Comparison of ENCODE assay signal across 8 cellular contexts in genomic region chr2:201363857-201364560, GRCh38. TPM values are rescaled to one million over a fixed set of nuclear protein-coding genes. Genes with fewer than 3 reads are reported as not detected.
DNase-seq lines count a peak whose midpoint lies in the region; ATAC-seq and TF ChIP-seq lines count a peak whose summit lies in the region.

No MANE protein-coding gene starts in this region.

- H3K9me3 ChIP-seq in ovary = no peaks in the 10 kb centered on the region

- peaks cover 12% of the 10 kb centered on the region; the same call in 2 of the 3 replicates for H3K36me3 Mint-ChIP-seq in GM23338 (ENCODE audit: low read depth)

- H2AFZ ChIP-seq in GM23338 = no peak overlapping the region

- ATAC-seq in GM23338 = peak; percentile 97

- H3K4me3 ChIP-seq in GM23338 = no peak overlapping the region
- H3K4me3 ChIP-seq in fibroblast of the aortic adventitia (ENCODE audit: low read depth, low read length) = no peak overlapping the region
- H3K4me3 ChIP-seq in ovary = no peak overlapping the region

- H3K27me3 Mint-ChIP-seq in GM23338 (ENCODE audit: insufficient read depth, low read depth, poor library complexity) = no peaks in the 10 kb centered on the region

- H3K9me3 Mint-ChIP-seq in GM23338 = peaks cover 10% of the 10 kb centered on the region; the same call in 2 of the 3 replicates

- TF ChIP-seq CTCF in GM23338 (conservative IDR thresholded peaks at IDR 0.05; ENCODE audit: low read depth in 2 of 2) (peak; percentile 91 to 97), fibroblast of the aortic adventitia (IDR thresholded peaks at IDR 0.05; ENCODE audit: insufficient read depth, low read length) (peak; percentile 95), ovary (IDR thresholded peaks at IDR 0.05) (peak; percentile 14 to 49 (median 16))

- no peaks in the 10 kb centered on the region for H3K4me1 Mint-ChIP-seq in GM23338

- H3K27ac Mint-ChIP-seq in GM23338 = peak overlapping the region; percentile 24; the same call in 1 of the 2 replicates

- H3K4me2 ChIP-seq in GM23338 = no peak overlapping the region

- intact Hi-C loops in ovary (cut with DNase I) = no loop called here

- no peak for TF ChIP-seq POLR2A in ovary (IDR thresholded peaks at IDR 0.05)

- no peaks in the 10 kb centered on the region for H4K20me1 ChIP-seq in GM23338 (replicated peaks; ENCODE audit: insufficient read depth)

- H3K27me3 ChIP-seq in GM23338 (ENCODE audit: insufficient read depth) (no peaks in the 10 kb centered on the region), ovary (no peaks in the 10 kb centered on the region)

- H3K4me1 ChIP-seq in GM23338 (ENCODE audit: insufficient read depth) (no peaks in the 10 kb centered on the region), ovary (ENCODE audit: insufficient read depth) (no peaks in the 10 kb centered on the region)

- DNase-seq in NCI-H2081 (lab: John Stamatoyannopoulos, UW) = peak; percentile 24 to 54
- DNase-seq in NCI-H2081 treated with DMSO at 0.1 percent for 48 hours (lab: John Stamatoyannopoulos, UW) = no peak
- peak; percentile 80 for DNase-seq in GM23338 (ENCODE audit: low spot score)
- peak; percentile 56 for DNase-seq in NCI-H2029 treated with DMSO at 0.1 percent for 48 hours (lab: John Stamatoyannopoulos, UW)
- DNase-seq in activated CD4-positive, alpha-beta T cell treated with anti-CD3 and anti-CD28 coated beads, Interleukin-2, amount 50 U/mL, for 4 hours = peak; percentile 10 to 14
- DNase-seq in fibroblast of the aortic adventitia (ENCODE audit: low read depth) = peak; percentile 69
- DNase-seq in ovary = no peak
- no peak for DNase-seq in hypothalamus (lab: John Stamatoyannopoulos, UW)

- 83 to 88% (median 86%) methylated on average over 2 of the region's 2 CpGs for WGBS in ovary, 3 donors

- H3K79me2 ChIP-seq in GM23338 (replicated peaks; ENCODE audit: insufficient read depth) = no peaks in the 10 kb centered on the region

- H3K4me3 Mint-ChIP-seq in GM23338 = no peak overlapping the region

- H3K9me2 ChIP-seq in GM23338 (ENCODE audit: insufficient read depth) = no peaks in the 10 kb centered on the region

- H3F3A ChIP-seq in GM23338 (replicated peaks; ENCODE audit: low read depth) = no peaks in the 10 kb centered on the region

- H3K27ac ChIP-seq in GM23338 (ENCODE audit: low read depth) (no peak overlapping the region), ovary (no peak overlapping the region)

- no peak for TF ChIP-seq EP300 in ovary (IDR thresholded peaks at IDR 0.05)

- H3K36me3 ChIP-seq in GM23338 (ENCODE audit: insufficient read depth) (no peaks in the 10 kb centered on the region), ovary (no peaks in the 10 kb centered on the region)

TF ChIP-seq in GM23338, 12 proteins besides CTCF, POLR2A, EP300 and RAD21:
- TF ChIP-seq NANOG (IDR thresholded peaks at IDR 0.05; ENCODE audit: borderline replicate concordance) (no peak), ETS1 (IDR thresholded peaks at IDR 0.05) (no peak), ZNF331 (CRISPR knock-in tag; IDR thresholded peaks at IDR 0.05; ENCODE audit: low read depth) (no peak), STAT1 (IDR thresholded peaks at IDR 0.05; ENCODE audit: unreplicated experiment) (no peak), CREB1 (CRISPR knock-in tag; IDR thresholded peaks at IDR 0.05; ENCODE audit: low read depth) (no peak), REST (IDR thresholded peaks at IDR 0.05; ENCODE audit: unreplicated experiment) (no peak), ZNF114 (CRISPR knock-in tag; IDR thresholded peaks at IDR 0.05) (no peak), JUNB (IDR thresholded peaks at IDR 0.05; ENCODE audit: unreplicated experiment) (no peak), EZH2phosphoT487 (IDR thresholded peaks at IDR 0.05; ENCODE audit: unreplicated experiment) (no peak), EZH2 (IDR thresholded peaks at IDR 0.05; ENCODE audit: low read depth, unreplicated experiment) (no peak), POLR2AphosphoS5 (IDR thresholded peaks at IDR 0.05; ENCODE audit: low read depth) (no peak)

RNA-seq across cellular contexts. Expression of gene FLACC1, which starts 6.9 kb away (rescaled TPM):
- 0.10 TPM in 1 of 2 replicates, not detected in the other for total RNA-seq in GM23338 (2014; rRNA removed; shearing (Covaris generic))
- polyA plus RNA-seq in GM23338 (2016; fragmentation: Nextera tagmentation; extraction: Ambion mirVana) = 0.27 TPM in 1 of 2 replicates, not detected in the other
- total RNA-seq in fibroblast of the aortic adventitia (ENCODE audit: low replicate concordance) = 1.2 and 3.6 TPM in 2 replicates
- 1 to 10 TPM in 3 of 7 donors, under 1 TPM in 3, not detected in 1; 0.37 to 4.4 (median 1.3) TPM for total RNA-seq in ovary
- under 1 TPM; 0.30 to 0.78 TPM for polyA plus RNA-seq in ovary

Comparison
In these comparisons a context has a peak if more than half of its experiments do, and no peak if none do; other contexts are left out.
1. DNase-seq: peak in NCI-H2081 (2 of 2), GM23338 (single experiment), NCI-H2029 treated with DMSO at 0.1 percent for 48 hours (single experiment), activated CD4-positive, alpha-beta T cell treated with anti-CD3 and anti-CD28 coated beads, Interleukin-2, amount 50 U/mL, for 4 hours (2 of 2) and fibroblast of the aortic adventitia (single experiment); none in NCI-H2081 treated with DMSO at 0.1 percent for 48 hours (single experiment), ovary (0 of 5) and hypothalamus (0 of 51).
2. CTCF ChIP-seq: peak in every context shown above with its lines; median percentile 95 in fibroblast of the aortic adventitia; 94 in GM23338; 16 in ovary.